ENCODE assay signal across 1 cellular context in the genomic region with DNA sequence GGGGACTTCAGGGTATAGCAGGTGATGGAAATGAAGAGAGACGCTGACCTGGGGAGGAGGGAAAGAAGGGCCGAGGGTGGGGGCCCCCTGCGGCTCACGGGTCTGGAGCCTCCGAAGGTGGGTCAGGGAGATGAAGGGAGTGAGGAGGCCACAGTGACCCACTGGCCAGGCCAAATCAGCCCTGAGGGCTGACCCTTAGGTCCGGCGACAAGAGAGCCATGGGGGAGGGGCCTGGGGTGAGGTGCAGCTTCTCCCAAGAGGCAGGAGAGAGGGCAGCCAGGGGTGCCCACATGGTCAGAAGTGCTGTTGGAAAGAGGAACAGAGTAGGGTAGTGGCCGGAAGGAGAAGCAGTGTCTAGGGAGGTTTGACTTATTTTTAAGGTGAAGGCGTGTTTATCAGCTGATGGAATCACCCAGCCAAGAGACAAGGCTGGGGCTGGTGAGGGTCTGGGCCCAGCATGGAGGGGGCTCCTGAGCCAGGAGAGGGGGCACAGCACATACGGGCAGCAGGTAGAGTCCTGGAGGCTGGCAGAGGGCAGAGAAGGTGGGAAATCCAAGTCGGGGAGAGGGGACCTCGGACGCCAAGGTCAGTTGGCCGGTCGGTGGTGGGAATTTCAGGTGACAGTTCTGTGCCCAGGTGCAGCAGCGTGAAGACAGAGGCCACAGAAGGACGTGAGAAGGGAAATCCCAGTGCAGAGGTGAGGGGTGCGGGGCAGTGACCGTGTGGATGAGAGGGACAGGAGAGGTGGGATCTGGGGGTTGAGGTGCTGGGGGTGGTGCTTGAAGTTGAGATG.
TF ChIP-seq lines count a peak whose summit lies in the region.

No MANE protein-coding gene starts in this region.

TF ChIP-seq in HepG2, 621 proteins besides CTCF, POLR2A, EP300 and RAD21:
- TF ChIP-seq MAX (IDR thresholded peaks at IDR 0.05) = no peak
- no peak for TF ChIP-seq ZFY (CRISPR knock-in tag; IDR thresholded peaks at IDR 0.05)
- no peak for TF ChIP-seq DR1 (CRISPR knock-in tag; IDR thresholded peaks at IDR 0.05)
- no peak for TF ChIP-seq ZSCAN31 (CRISPR knock-in tag; IDR thresholded peaks at IDR 0.05; ENCODE audit: low read depth)
- TF ChIP-seq CREM (IDR thresholded peaks at IDR 0.05) = no peak
- TF ChIP-seq CREM (CRISPR knock-in tag; IDR thresholded peaks at IDR 0.05) = no peak
- TF ChIP-seq NFYC (CRISPR knock-in tag; IDR thresholded peaks at IDR 0.05) = no peak
- TF ChIP-seq, protein P1, sequence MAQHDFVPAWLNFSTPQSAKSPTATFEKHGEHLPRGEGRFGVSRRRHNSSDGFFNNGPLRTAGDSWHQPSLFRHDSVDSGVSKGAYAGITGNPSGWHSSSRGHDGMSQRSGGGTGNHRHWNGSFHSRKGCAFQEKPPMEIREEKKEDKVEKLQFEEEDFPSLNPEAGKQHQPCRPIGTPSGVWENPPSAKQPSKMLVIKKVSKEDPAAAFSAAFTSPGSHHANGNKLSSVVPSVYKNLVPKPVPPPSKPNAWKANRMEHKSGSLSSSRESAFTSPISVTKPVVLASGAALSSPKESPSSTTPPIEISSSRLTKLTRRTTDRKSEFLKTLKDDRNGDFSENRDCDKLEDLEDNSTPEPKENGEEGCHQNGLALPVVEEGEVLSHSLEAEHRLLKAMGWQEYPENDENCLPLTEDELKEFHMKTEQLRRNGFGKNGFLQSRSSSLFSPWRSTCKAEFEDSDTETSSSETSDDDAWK (CRISPR knock-in tag; IDR thresholded peaks at IDR 0.05) = no peak
- TF ChIP-seq CSRNP2 (CRISPR knock-in tag; conservative IDR thresholded peaks at IDR 0.05; ENCODE audit: low read depth) = no peak
- TF ChIP-seq, protein P2, sequence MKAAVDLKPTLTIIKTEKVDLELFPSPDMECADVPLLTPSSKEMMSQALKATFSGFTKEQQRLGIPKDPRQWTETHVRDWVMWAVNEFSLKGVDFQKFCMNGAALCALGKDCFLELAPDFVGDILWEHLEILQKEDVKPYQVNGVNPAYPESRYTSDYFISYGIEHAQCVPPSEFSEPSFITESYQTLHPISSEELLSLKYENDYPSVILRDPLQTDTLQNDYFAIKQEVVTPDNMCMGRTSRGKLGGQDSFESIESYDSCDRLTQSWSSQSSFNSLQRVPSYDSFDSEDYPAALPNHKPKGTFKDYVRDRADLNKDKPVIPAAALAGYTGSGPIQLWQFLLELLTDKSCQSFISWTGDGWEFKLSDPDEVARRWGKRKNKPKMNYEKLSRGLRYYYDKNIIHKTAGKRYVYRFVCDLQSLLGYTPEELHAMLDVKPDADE (CRISPR knock-in tag; IDR thresholded peaks at IDR 0.05) = no peak
- no peak for TF ChIP-seq BCL3 (CRISPR knock-in tag; IDR thresholded peaks at IDR 0.05)
- TF ChIP-seq ZMYM4 (CRISPR knock-in tag; IDR thresholded peaks at IDR 0.05) = no peak
- TF ChIP-seq HES4 (CRISPR knock-in tag; IDR thresholded peaks at IDR 0.05; ENCODE audit: borderline replicate concordance) = no peak
- no peak for TF ChIP-seq RNF2 (conservative IDR thresholded peaks at IDR 0.05; ENCODE audit: low read depth)
- TF ChIP-seq REXO4 (CRISPR knock-in tag; IDR thresholded peaks at IDR 0.05; ENCODE audit: borderline replicate concordance) = no peak
